21 cellular contexts compared by ENCODE assay signal in the genomic region with DNA sequence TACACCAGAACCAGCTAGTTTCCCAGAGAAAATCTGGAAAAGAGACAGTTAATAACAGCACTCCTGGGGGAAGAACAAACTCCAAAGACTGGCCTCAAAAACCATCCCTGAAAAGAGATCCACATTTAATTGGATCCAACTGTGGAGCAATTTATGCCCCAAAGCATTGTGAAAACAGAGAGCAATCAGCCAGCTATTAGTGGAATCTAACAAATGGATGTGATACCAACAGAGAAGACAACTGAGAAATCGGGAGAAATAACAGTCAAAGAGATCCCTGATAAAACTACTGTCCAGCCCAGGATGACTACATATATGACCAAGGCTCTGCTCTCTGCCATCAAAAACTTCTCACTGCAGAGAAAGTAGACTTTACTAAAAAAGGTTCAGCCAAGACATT.
"Had no signal": no experiment of that assay in that cellular context is flagged by ENCODE, and none has a peak within 500 bp of the region (broad histone marks: within the 10 kb centered on the region; RNA-seq: fewer than 3 reads in every experiment).

No MANE protein-coding gene starts in this region.

- H3K36me3 Mint-ChIP-seq: activated naive CD8-positive, alpha-beta T cell; mesothelial cell of epicardium had no signal

- H3K27me3 ChIP-seq: cardiac muscle cell, gastrocnemius medialis, right atrium auricular region, tibial artery had no signal

- H3K27ac Mint-ChIP-seq: activated naive CD8-positive, alpha-beta T cell; activated T-helper 1 cell treated with anti-CD3 and anti-CD28 coated beads, Interleukin-12 subunit alpha, Interleukin-12 subunit beta, Interleukin-2, Interleukin-4 antibody, amounts not matched to agents 30 ng/mL and 10 ng/mL and 1 ng/mL, durations not matched to agents 14 hours and 24 hours and 36 hours; mesothelial cell of epicardium; nephron; progenitor cell of endocrine pancreas; T-helper 2 cell treated with Interferon-gamma antibody and Interleukin-4, amounts not matched to agents 5 μg/mL and 100 μg/mL, for 36 hours had no signal

- H3K9me3 ChIP-seq: gastrocnemius medialis, right atrium auricular region, tibial artery had no signal

- H3K27ac ChIP-seq: cardiac muscle cell, dorsolateral prefrontal cortex, gastrocnemius medialis, right atrium auricular region, tibial artery had no signal

- H3K4me1 ChIP-seq: gastrocnemius medialis, right atrium auricular region had no signal

- DNase-seq: activated CD4-positive, alpha-beta T cell treated with anti-CD3 and anti-CD28 coated beads, Interleukin-2, amount 50 U/mL, for 4 hours; amygdala; dorsolateral prefrontal cortex; gastrocnemius medialis; head of caudate nucleus; kidney; nucleus accumbens; stimulated activated CD4-positive, alpha-beta T cell treated with anti-CD3 and anti-CD28 coated beads, Interleukin-12 subunit alpha, Interleukin-12 subunit beta, amount 100 ng/mL, for 4 hours; stimulated activated CD4-positive, alpha-beta T cell treated with anti-CD3 and anti-CD28 coated beads, Interleukin-1b, Interleukin-23, amount 100 ng/mL, for 48 hours; stimulated activated CD8-positive, alpha-beta memory T cell treated with anti-CD3 and anti-CD28 coated beads, Interleukin-4, amount 100 ng/mL, for 48 hours; stimulated activated naive CD8-positive, alpha-beta T cell treated with anti-CD3 and anti-CD28 coated beads, Interleukin-15, Interleukin-2, amounts not matched to agents 100 U/mL and 50 U/mL, for 24 hours; substantia nigra; tibial artery had no signal

- H3K4me1 Mint-ChIP-seq: nephron had no signal

- H3K9me3 Mint-ChIP-seq: activated T-helper 1 cell treated with anti-CD3 and anti-CD28 coated beads, Interleukin-12 subunit alpha, Interleukin-12 subunit beta, Interleukin-2, Interleukin-4 antibody, amounts not matched to agents 30 ng/mL and 10 ng/mL and 1 ng/mL, durations not matched to agents 14 hours and 24 hours and 36 hours; nephron had no signal

- H3K4me3 Mint-ChIP-seq: activated naive CD8-positive, alpha-beta T cell; activated T-helper 1 cell treated with anti-CD3 and anti-CD28 coated beads, Interleukin-12 subunit alpha, Interleukin-12 subunit beta, Interleukin-2, Interleukin-4 antibody, amounts not matched to agents 30 ng/mL and 10 ng/mL and 1 ng/mL, durations not matched to agents 14 hours and 24 hours and 36 hours; mesothelial cell of epicardium; nephron; T-helper 2 cell treated with Interferon-gamma antibody and Interleukin-4, amounts not matched to agents 5 μg/mL and 100 μg/mL, for 36 hours had no signal
